In the genomic region with DNA sequence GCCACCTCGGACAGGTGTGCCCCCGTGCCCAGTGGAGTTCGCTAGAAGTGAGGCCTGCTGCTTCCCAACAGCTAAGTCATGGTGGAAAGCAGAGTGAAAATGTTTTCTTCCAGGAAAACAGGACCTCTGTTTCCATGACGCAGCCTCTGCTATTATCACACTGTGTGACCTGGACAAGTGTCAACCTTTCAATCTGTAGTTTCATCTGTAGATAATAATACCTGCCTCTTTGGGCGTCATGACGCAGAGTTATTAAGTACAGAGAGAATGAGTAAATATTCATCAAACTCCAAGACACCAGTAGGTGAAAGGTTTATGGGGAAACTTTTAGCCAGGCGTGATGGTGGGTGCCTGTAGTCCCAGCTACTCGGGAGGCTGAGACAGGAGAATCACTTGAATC, we compare ENCODE assay signal across 11 cellular contexts.
"Had no signal": no experiment of that assay in that cellular context is flagged by ENCODE, and none has a peak within 500 bp of the region (broad histone marks: within the 10 kb centered on the region; RNA-seq: fewer than 3 reads in every experiment).

No MANE protein-coding gene starts in this region.

- DNase-seq: activated effector memory CD4-positive, alpha-beta T cell treated with Interleukin-2 at 50 U/mL for 16 hours; activated T-cell treated with anti-CD3 and anti-CD28 coated beads, Interleukin-2, amount 50 U/mL, for 24 hours; foreskin keratinocyte; islet precursor cell; naive B cell; right lobe of liver; stimulated activated CD4-positive, alpha-beta T cell treated with anti-CD3 and anti-CD28 coated beads, Interleukin-2, amount 100 ng/mL, for 48 hours; stimulated activated naive CD8-positive, alpha-beta T cell treated with anti-CD3 and anti-CD28 coated beads, Interleukin-15, Interleukin-2, amounts not matched to agents 100 U/mL and 50 U/mL, for 24 hours had no signal

- H3K27ac ChIP-seq: foreskin keratinocyte, right lobe of liver had no signal

- H3K9me3 ChIP-seq: esophagus muscularis mucosa, right lobe of liver had no signal

- ATAC-seq: activated CD4-positive, CD25-positive, alpha-beta regulatory T cell treated with anti-CD3 and anti-CD28 coated beads, Interleukin-2, amount 50 U/mL, for 24 hours; activated naive CD4-positive, alpha-beta T cell treated with anti-CD3 and anti-CD28 coated beads, Interleukin-2, amount 50 U/mL, for 72 hours; foreskin keratinocyte; stimulated activated naive CD8-positive, alpha-beta T cell treated with anti-CD3 and anti-CD28 coated beads, Interleukin-15, Interleukin-2, amounts not matched to agents 100 U/mL and 50 U/mL, for 24 hours had no signal

- H3K4me3 ChIP-seq: esophagus muscularis mucosa, right lobe of liver had no signal

- H3K36me3 ChIP-seq: esophagus muscularis mucosa, right lobe of liver had no signal

- H3K27me3 ChIP-seq: foreskin keratinocyte, right lobe of liver had no signal
